ENCODE assay signal across 8 cellular contexts in the genomic region with DNA sequence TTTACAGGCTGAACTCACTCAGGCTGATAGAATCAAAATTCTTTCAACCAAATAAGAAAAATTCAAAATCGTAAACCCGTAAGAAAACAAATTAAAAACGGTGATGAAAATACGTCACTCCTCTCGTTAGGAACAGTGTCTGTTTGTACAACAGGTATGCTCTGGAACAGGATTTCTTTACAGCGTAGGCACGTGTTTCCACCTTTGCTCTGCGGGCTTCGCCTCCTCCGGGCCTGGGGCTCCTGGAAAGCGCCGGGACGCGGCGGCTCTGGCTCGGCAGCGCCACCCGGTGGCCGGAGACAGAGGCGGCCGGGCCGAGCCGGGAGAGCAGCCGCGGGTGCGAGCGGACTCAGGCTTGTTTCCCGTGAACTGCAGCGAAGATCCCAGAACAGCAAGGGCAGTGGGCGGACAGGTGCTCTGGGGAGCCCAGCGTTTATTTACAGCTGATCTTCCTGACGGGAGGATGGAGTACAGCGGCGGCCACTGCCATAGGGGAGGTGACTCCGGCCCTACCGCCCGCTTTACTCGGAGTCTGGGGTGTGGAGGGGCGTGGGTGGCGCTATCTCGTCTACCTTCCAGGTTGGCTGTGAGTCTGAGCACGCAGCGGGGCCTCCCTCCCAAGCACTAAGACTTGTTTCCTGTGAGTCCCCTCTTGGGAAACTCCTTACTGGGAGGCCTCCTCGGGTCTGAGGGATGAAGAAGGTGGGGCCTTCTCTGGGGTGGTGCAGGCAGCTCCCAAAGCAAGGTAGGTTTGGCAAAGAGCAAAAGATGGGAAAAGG. TPM values are rescaled to one million over a fixed set of nuclear protein-coding genes. Genes with fewer than 3 reads are reported as not detected.
DNase-seq lines count a peak whose midpoint lies in the region; ATAC-seq and TF ChIP-seq lines count a peak whose summit lies in the region.

No MANE protein-coding gene starts in this region.

- peak; percentile 21 to 50 for DNase-seq in NCI-H2081 (lab: John Stamatoyannopoulos, UW)
- no peak for DNase-seq in NCI-H2081 treated with DMSO at 0.1 percent for 48 hours (lab: John Stamatoyannopoulos, UW)
- DNase-seq in SHP77 (lab: John Stamatoyannopoulos, UW), result peak; percentile 63 to 73
- peak; percentile 66 for DNase-seq in activated naive CD4-positive, alpha-beta T cell treated with anti-CD3 and anti-CD28 coated beads, Interleukin-2, amount 10 ng/mL, durations not matched to agents 7 days and 5 days
- DNase-seq in left ventricle myocardium inferior, result peak; percentile 46
- DNase-seq in spleen, result peak; percentile 93
- DNase-seq in NCI-H187 treated with DMSO at 0.1 percent for 48 hours (lab: John Stamatoyannopoulos, UW), result no peak

- no peak overlapping the region for H3K4me3 Mint-ChIP-seq in activated naive CD4-positive, alpha-beta T cell treated with anti-CD3 and anti-CD28 coated beads, Interleukin-2, amount 10 ng/mL, durations not matched to agents 7 days and 5 days

- no peak overlapping the region for H3K4me3 ChIP-seq in left ventricle myocardium inferior
- H3K4me3 ChIP-seq in spleen, result no peak overlapping the region

- H3K9me3 ChIP-seq in left ventricle myocardium inferior (replicated peaks) (no peaks in the 10 kb centered on the region), spleen (no peaks in the 10 kb centered on the region)

- no peak for TF ChIP-seq POLR2A in spleen (IDR thresholded peaks at IDR 0.05)

- ATAC-seq in HG02870 (IDR thresholded peaks at IDR 0.05; ENCODE audit: unreplicated experiment), result no peak

- TF ChIP-seq CTCF in left ventricle myocardium inferior (IDR thresholded peaks at IDR 0.05; ENCODE audit: borderline replicate concordance), result peak; percentile 95
- TF ChIP-seq CTCF in spleen (IDR thresholded peaks at IDR 0.05 in 8 of 11, conservative IDR thresholded peaks at IDR 0.05 in 3 of 11), result peak; percentile 89 to 99 (median 96)

- no peaks in the 10 kb centered on the region for H3K9me3 Mint-ChIP-seq in activated naive CD4-positive, alpha-beta T cell treated with anti-CD3 and anti-CD28 coated beads, Interleukin-2, amount 10 ng/mL, durations not matched to agents 7 days and 5 days

- no peaks in the 10 kb centered on the region for H3K27me3 ChIP-seq in left ventricle myocardium inferior (ENCODE audit: low read depth)
- no peaks in the 10 kb centered on the region for H3K27me3 ChIP-seq in spleen (replicated peaks in 1 of 7)

- intact Hi-C loops in left ventricle myocardium inferior (cut with micrococcal nuclease), result loop anchor here (5.0 to 10.0 kb wide), 2 partner anchors 72 to 140 kb away; no protein-coding TSS in a partner anchor
- intact Hi-C loops in spleen (cut with DNase I; ENCODE audit: low total_unique reads), result loop anchor here (5.0 to 10.0 kb wide), 2 partner anchors 92 to 140 kb away; no protein-coding TSS in a partner anchor

- H3K27me3 Mint-ChIP-seq in activated naive CD4-positive, alpha-beta T cell treated with anti-CD3 and anti-CD28 coated beads, Interleukin-2, amount 10 ng/mL, durations not matched to agents 7 days and 5 days, result peaks cover 4% of the 10 kb centered on the region

- no peak overlapping the region for H3K27ac Mint-ChIP-seq in activated naive CD4-positive, alpha-beta T cell treated with anti-CD3 and anti-CD28 coated beads, Interleukin-2, amount 10 ng/mL, durations not matched to agents 7 days and 5 days

- peaks cover 6% of the 10 kb centered on the region for H3K4me1 Mint-ChIP-seq in activated naive CD4-positive, alpha-beta T cell treated with anti-CD3 and anti-CD28 coated beads, Interleukin-2, amount 10 ng/mL, durations not matched to agents 7 days and 5 days

- CTCF ChIA-PET in activated naive CD4-positive, alpha-beta T cell treated with anti-CD3 and anti-CD28 coated beads, Interleukin-2, amount 10 ng/mL, durations not matched to agents 7 days and 5 days (lab: Charles Lee), result interaction anchor here (0.8 to 12.9 kb wide), 7 partner anchors 14 to 161 kb away, joined by 3 to 128 read pairs (median 4); a partner anchor contains a TSS

- H3K27ac ChIP-seq in left ventricle myocardium inferior (replicated peaks) (no peak overlapping the region), spleen (peak overlapping the region in 2 of 8 donors; percentile 11 to 30)

- peaks cover 47% of the 10 kb centered on the region for H3K36me3 ChIP-seq in left ventricle myocardium inferior
- peaks cover 0 to 50% (median 46%) of the 10 kb centered on the region in 6 donors for H3K36me3 ChIP-seq in spleen

- peaks cover 27% of the 10 kb centered on the region for H3K36me3 Mint-ChIP-seq in activated naive CD4-positive, alpha-beta T cell treated with anti-CD3 and anti-CD28 coated beads, Interleukin-2, amount 10 ng/mL, durations not matched to agents 7 days and 5 days

- H3K4me1 ChIP-seq in left ventricle myocardium inferior (peaks cover 23% of the 10 kb centered on the region), spleen (peaks cover 10 to 65% (median 26%) of the 10 kb centered on the region in 6 donors)

- 12 to 31% (median 27%) methylated on average over 27 to 44 of the region's 44 CpGs for WGBS in spleen, 5 donors

RNA-seq across cellular contexts. Expression of a gene that starts 40.5 kb away (rescaled TPM):
- 8.6 TPM for total RNA-seq in left ventricle myocardium inferior
- total RNA-seq in spleen, result 100 to 1,000 TPM; 161 to 240 (median 219) TPM
- polyA plus RNA-seq in spleen, result 100 to 1,000 TPM; 103 to 190 (median 189) TPM

Comparison
In these comparisons a context has a peak if more than half of its experiments do, and no peak if none do; other contexts are left out.
1. DNase-seq: peak in NCI-H2081 (2 of 2), SHP77 (2 of 2), activated naive CD4-positive, alpha-beta T cell treated with anti-CD3 and anti-CD28 coated beads, Interleukin-2, amount 10 ng/mL, durations not matched to agents 7 days and 5 days (single experiment), left ventricle myocardium inferior (single experiment) and spleen (single experiment); none in NCI-H2081 treated with DMSO at 0.1 percent for 48 hours (single experiment) and NCI-H187 treated with DMSO at 0.1 percent for 48 hours (single experiment).
2. RNA of a gene that starts 40.5 kb away (total RNA-seq): 161 to 240 TPM in spleen; 8.6 TPM in left ventricle myocardium inferior (single experiment); every median in the first group is over 10 times any median in the second.